In the genomic region with DNA sequence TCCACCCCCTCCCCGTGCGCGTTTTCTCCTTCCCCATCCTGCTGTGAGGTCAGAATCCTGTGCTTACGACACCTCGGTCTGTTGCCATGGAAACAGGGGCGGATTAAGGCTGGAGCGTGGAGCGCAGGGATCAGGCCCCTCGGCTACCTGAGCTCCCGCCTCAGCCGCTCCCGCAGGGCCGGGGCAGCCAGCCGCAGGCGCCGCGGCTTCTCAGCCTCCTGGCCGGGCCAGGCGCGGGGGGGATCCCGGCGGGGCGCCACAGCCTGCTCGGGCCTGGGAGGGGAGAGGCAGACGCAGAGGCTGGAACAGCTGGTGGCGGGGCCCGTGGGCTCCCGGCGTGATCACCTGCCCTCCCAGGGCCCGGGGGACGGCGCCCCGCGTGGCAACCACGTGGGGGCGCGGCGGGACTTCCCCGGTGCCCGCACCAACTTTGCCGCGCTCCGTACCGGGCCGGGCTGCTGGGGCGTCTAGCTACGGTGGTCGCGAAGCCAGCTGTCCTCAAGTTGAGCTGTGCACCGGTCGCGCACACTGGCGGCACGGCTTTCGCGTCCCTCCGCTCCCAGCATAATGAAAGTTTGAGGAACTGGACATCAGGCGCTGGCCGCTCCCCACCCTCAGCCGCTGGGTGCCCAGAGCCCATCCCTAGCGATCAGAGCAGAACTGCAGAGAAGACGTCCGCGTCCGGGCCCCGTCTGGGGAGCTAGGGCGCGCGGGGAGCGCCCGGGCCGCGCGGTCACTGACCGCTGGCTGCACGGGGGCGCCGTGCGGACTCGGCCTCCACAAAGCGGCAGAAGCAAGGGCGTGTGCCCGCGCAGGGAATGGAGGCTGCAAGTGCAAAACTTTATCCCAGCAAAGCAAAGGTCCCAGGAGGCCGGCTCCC, we compare ENCODE assay signal across 8 cellular contexts. TPM values are rescaled to one million over a fixed set of nuclear protein-coding genes. Genes with fewer than 3 reads are reported as not detected.
DNase-seq lines count a peak whose midpoint lies in the region; ATAC-seq, FAIRE-seq and TF ChIP-seq lines count a peak whose summit lies in the region.

No MANE protein-coding gene starts in this region.

- H3K9me1 ChIP-seq in endothelial cell of umbilical vein (replicated peaks; ENCODE audit: control insufficient read depth, extremely low read depth, insufficient read depth, low read length), result no peaks in the 10 kb centered on the region

- H3K27ac ChIP-seq in BLaER1 treated with 17β-estradiol and CSF1 and Interleukin-3, amounts not matched to agents 10 nM and 100 nM, result peak overlapping the region in 9 of 11 experiments; percentile 62 to 83 (median 73); a peak in 18 of 22 replicates
- no peak overlapping the region for H3K27ac ChIP-seq in endothelial cell of umbilical vein (ENCODE audit: insufficient read depth, low read depth, low read length)

- DNase-seq in Jurkat, Clone E6-1 (ENCODE audit: low read depth, low spot score), result no peak
- peak; percentile 43 to 51 for DNase-seq in activated CD4-positive, alpha-beta T cell treated with anti-CD3 and anti-CD28 coated beads for 4 hours
- DNase-seq in endothelial cell of umbilical vein (ENCODE audit: low read depth, low spot score), result no peak
- peak; percentile 44 for DNase-seq in naive B cell
- no peak for DNase-seq in Ammon's horn (ENCODE audit: low spot score)
- DNase-seq in cerebellar nuclear complex (lab: John Stamatoyannopoulos, UW), result no peak

- peak overlapping the region; percentile 99 to 100 (median 100) for H3K4me2 ChIP-seq in BLaER1 treated with 17β-estradiol and CSF1 and Interleukin-3, amounts not matched to agents 10 nM and 100 nM
- H3K4me2 ChIP-seq in endothelial cell of umbilical vein (ENCODE audit: insufficient read depth, low read length), result peak overlapping the region; percentile 21

- no TSS peak for BruUV-seq in endothelial cell of umbilical vein (replicated peaks; lab: Mats Ljungman, UMichigan)

- CTCF ChIA-PET in endothelial cell of umbilical vein (lab: Charles Lee), result interaction anchor here (1.3 to 9.5 kb wide), 2 partner anchors 58 to 114 kb away, joined by 3 to 270 read pairs; no protein-coding TSS in a partner anchor

- ATAC-seq in naive B cell (ENCODE audit: low read depth in 2 of 2) (peak; percentile 60 to 61), HG03342 (IDR thresholded peaks at IDR 0.05; ENCODE audit: unreplicated experiment) (no peak)

- no peak for FAIRE-seq in endothelial cell of umbilical vein (lab: Jason Lieb, UNC)

- H3K27me3 Mint-ChIP-seq in naive B cell, result peaks cover 47 to 71% (median 48%) of the 10 kb centered on the region in 3 donors

- H3K4me1 Mint-ChIP-seq in naive B cell, result peaks cover 14 to 19% (median 16%) of the 10 kb centered on the region in 3 donors

- peaks cover 0 to 36% (median 7%) of the 10 kb centered on the region in 11 experiments; a peak in 11 of 22 replicates for H4K20me1 ChIP-seq in BLaER1 treated with 17β-estradiol and CSF1 and Interleukin-3, amounts not matched to agents 10 nM and 100 nM
- no peaks in the 10 kb centered on the region for H4K20me1 ChIP-seq in endothelial cell of umbilical vein (replicated peaks; ENCODE audit: control insufficient read depth, extremely low read depth, insufficient read depth, low read length)

- intact Hi-C loops in endothelial cell of umbilical vein (cut with micrococcal nuclease), result no loop called here

- dilution Hi-C loops in endothelial cell of umbilical vein (cut with MboI; ENCODE audit: extremely low pct_ligation_motif_present, low sequenced_read_pairs), result no loop called here

- peak overlapping the region in 7 of 8 donors; percentile 67 to 89 (median 75) for H3K4me3 Mint-ChIP-seq in naive B cell

- peaks cover 0 to 5% (median 0%) of the 10 kb centered on the region in 7 donors for H3K9me3 Mint-ChIP-seq in naive B cell

- H3K4me1 ChIP-seq in BLaER1 treated with 17β-estradiol and CSF1 and Interleukin-3, amounts not matched to agents 10 nM and 100 nM, result peaks cover 43 to 91% (median 80%) of the 10 kb centered on the region in 10 experiments
- peaks cover 18% of the 10 kb centered on the region for H3K4me1 ChIP-seq in endothelial cell of umbilical vein (ENCODE audit: control insufficient read depth, extremely low read depth, insufficient read depth, low read length)

- POLR2A ChIA-PET in endothelial cell of umbilical vein (lab: Charles Lee), result interaction anchor here (0.6 kb wide), 1 partner anchor 109 kb away, joined by 4 read pairs; no protein-coding TSS in a partner anchor

- H2AFZ ChIP-seq in endothelial cell of umbilical vein (ENCODE audit: low read depth, low read length), result peak overlapping the region; percentile 11

- H3K27ac Mint-ChIP-seq in naive B cell, result peak overlapping the region in 1 of 6 donors; percentile 57

- peaks cover 21 to 77% (median 45%) of the 10 kb centered on the region in 11 experiments for H3K27me3 ChIP-seq in BLaER1 treated with 17β-estradiol and CSF1 and Interleukin-3, amounts not matched to agents 10 nM and 100 nM
- peaks cover 35 to 43% of the 10 kb centered on the region in 2 experiments for H3K27me3 ChIP-seq in endothelial cell of umbilical vein (ENCODE audit: control insufficient read depth in 2 of 2, insufficient read depth in 2 of 2, low read length in 2 of 2)

- peak overlapping the region; percentile 57 to 87 (median 73) for H3K4me3 ChIP-seq in BLaER1 treated with 17β-estradiol and CSF1 and Interleukin-3, amounts not matched to agents 10 nM and 100 nM
- peak overlapping the region; percentile 50 for H3K4me3 ChIP-seq in Jurkat, Clone E6-1 (ENCODE audit: low read length)
- peak overlapping the region in 1 of 3 experiments; percentile 17 for H3K4me3 ChIP-seq in endothelial cell of umbilical vein (replicated peaks in 1 of 3; ENCODE audit: insufficient read depth in 1 of 3, low read depth in 1 of 3, low read length in 3 of 3)

- no peak for TF ChIP-seq POLR2A in endothelial cell of umbilical vein (IDR thresholded peaks at IDR 0.05; ENCODE audit: low read depth, low read length)

- H3K36me3 ChIP-seq in BLaER1 treated with 17β-estradiol and CSF1 and Interleukin-3, amounts not matched to agents 10 nM and 100 nM, result no peaks in the 10 kb centered on the region
- H3K36me3 ChIP-seq in endothelial cell of umbilical vein (ENCODE audit: control insufficient read depth in 2 of 2, extremely low read depth in 1 of 2, insufficient read depth in 2 of 2, low read length in 2 of 2), result no peaks in the 10 kb centered on the region

- no peaks in the 10 kb centered on the region for H3K36me3 Mint-ChIP-seq in naive B cell

- H3K9ac ChIP-seq in BLaER1 treated with 17β-estradiol and CSF1 and Interleukin-3, amounts not matched to agents 10 nM and 100 nM, result peak overlapping the region; percentile 45 to 85 (median 73); a peak in 21 of 22 replicates
- H3K9ac ChIP-seq in endothelial cell of umbilical vein (replicated peaks; ENCODE audit: extremely low read depth, insufficient read depth, low read length), result no peak overlapping the region

- TF ChIP-seq CTCF in endothelial cell of umbilical vein (IDR thresholded peaks at IDR 0.05; ENCODE audit: extremely low read depth in 1 of 2, insufficient read depth in 1 of 2, low read depth in 1 of 2, low read length in 2 of 2), result no peak

- H3K9me3 ChIP-seq in BLaER1 treated with 17β-estradiol and CSF1 and Interleukin-3, amounts not matched to agents 10 nM and 100 nM (replicated peaks in 1 of 11), result no peaks in the 10 kb centered on the region
- no peaks in the 10 kb centered on the region for H3K9me3 ChIP-seq in endothelial cell of umbilical vein (replicated peaks; ENCODE audit: control insufficient read depth, insufficient read depth, low read length)

- H3K79me2 ChIP-seq in endothelial cell of umbilical vein (ENCODE audit: control insufficient read depth, insufficient read depth, low read length), result no peaks in the 10 kb centered on the region

RNA-seq across cellular contexts. Expression of gene RTN4RL1, which starts 1.2 kb away (rescaled TPM):
- polyA plus RNA-seq in Jurkat, Clone E6-1 (2012; ENCODE audit: insufficient read depth, insufficient read length), result 4.6 TPM
- not detected in 2 replicates for total RNA-seq in endothelial cell of umbilical vein
- polyA plus RNA-seq in endothelial cell of umbilical vein, result 0.03 and 0.04 TPM in 2 replicates
- 0.03 TPM in 2 replicates for polyA plus RNA-seq in endothelial cell of umbilical vein (2011; cell fraction: cytosol; rRNA removed)
- polyA plus RNA-seq in endothelial cell of umbilical vein (2011; cell fraction: nucleus; rRNA removed), result not detected in 2 replicates
- 0.04 and 0.11 TPM in 2 replicates for polyA plus RNA-seq in endothelial cell of umbilical vein (2012)
- polyA minus RNA-seq in endothelial cell of umbilical vein, result 0.08 TPM in 1 of 2 replicates, not detected in the other
- not detected for polyA minus RNA-seq in endothelial cell of umbilical vein (2011; cell fraction: cytosol; rRNA and poly(A)+ RNA removed)
- polyA minus RNA-seq in endothelial cell of umbilical vein (2011; cell fraction: nucleus; rRNA and poly(A)+ RNA removed), result not detected in 2 replicates
- polyA plus RNA-seq in naive B cell (ENCODE audit: low read depth in 6 of 6), result not detected

RNA-seq across cellular contexts. Expression of gene DPH1, which starts 6.0 kb away (rescaled TPM):
- 21.1 TPM for polyA plus RNA-seq in Jurkat, Clone E6-1 (2012; ENCODE audit: insufficient read depth, insufficient read length)
- total RNA-seq in endothelial cell of umbilical vein, result 37.8 and 38.5 TPM in 2 replicates
- 45.6 and 50.4 TPM in 2 replicates for polyA plus RNA-seq in endothelial cell of umbilical vein
- 24.4 and 28.4 TPM in 2 replicates for polyA plus RNA-seq in endothelial cell of umbilical vein (2011; cell fraction: cytosol; rRNA removed)
- 113 and 132 TPM in 2 replicates for polyA plus RNA-seq in endothelial cell of umbilical vein (2011; cell fraction: nucleus; rRNA removed)
- 27.7 and 30.0 TPM in 2 replicates for polyA plus RNA-seq in endothelial cell of umbilical vein (2012)
- 28.8 and 50.5 TPM in 2 replicates for polyA minus RNA-seq in endothelial cell of umbilical vein
- polyA minus RNA-seq in endothelial cell of umbilical vein (2011; cell fraction: cytosol; rRNA and poly(A)+ RNA removed), result 34.0 TPM
- polyA minus RNA-seq in endothelial cell of umbilical vein (2011; cell fraction: nucleus; rRNA and poly(A)+ RNA removed), result 36.8 and 41.4 TPM in 2 replicates
- 10 to 100 TPM; 22.7 to 37.7 (median 29.7) TPM for polyA plus RNA-seq in naive B cell (ENCODE audit: low read depth in 6 of 6)

RNA-seq across cellular contexts. Expression of gene OVCA2, which starts 17.9 kb away (rescaled TPM):
- polyA plus RNA-seq in Jurkat, Clone E6-1 (2012; ENCODE audit: insufficient read depth, insufficient read length), result 20.8 TPM
- 40.9 and 41.3 TPM in 2 replicates for total RNA-seq in endothelial cell of umbilical vein
- polyA plus RNA-seq in endothelial cell of umbilical vein, result 84.2 and 102 TPM in 2 replicates
- polyA plus RNA-seq in endothelial cell of umbilical vein (2011; cell fraction: cytosol; rRNA removed), result 62.0 and 68.4 TPM in 2 replicates
- 27.0 and 34.3 TPM in 2 replicates for polyA plus RNA-seq in endothelial cell of umbilical vein (2011; cell fraction: nucleus; rRNA removed)
- 40.7 and 40.8 TPM in 2 replicates for polyA plus RNA-seq in endothelial cell of umbilical vein (2012)
- 29.7 and 32.0 TPM in 2 replicates for polyA minus RNA-seq in endothelial cell of umbilical vein
- 24.1 TPM for polyA minus RNA-seq in endothelial cell of umbilical vein (2011; cell fraction: cytosol; rRNA and poly(A)+ RNA removed)
- polyA minus RNA-seq in endothelial cell of umbilical vein (2011; cell fraction: nucleus; rRNA and poly(A)+ RNA removed), result 4.8 and 6.6 TPM in 2 replicates
- polyA plus RNA-seq in naive B cell (ENCODE audit: low read depth in 6 of 6), result 10 to 100 TPM; 43.0 to 66.7 (median 58.3) TPM

RNA-seq across cellular contexts. Expression of gene HIC1, which starts 31.0 kb away (rescaled TPM):
- 2.7 TPM for polyA plus RNA-seq in Jurkat, Clone E6-1 (2012; ENCODE audit: insufficient read depth, insufficient read length)
- total RNA-seq in endothelial cell of umbilical vein, result 25.8 and 35.5 TPM in 2 replicates
- polyA plus RNA-seq in endothelial cell of umbilical vein (18.2 and 20.2 TPM in 2 replicates), naive B cell (ENCODE audit: low read depth in 6 of 6) (under 1 TPM in 3 of 6 donors, not detected in 3; 0.08 to 0.35 (median 0.23) TPM)
- 6.5 and 11.3 TPM in 2 replicates for polyA plus RNA-seq in endothelial cell of umbilical vein (2011; cell fraction: cytosol; rRNA removed)
- polyA plus RNA-seq in endothelial cell of umbilical vein (2011; cell fraction: nucleus; rRNA removed), result 46.4 and 50.2 TPM in 2 replicates
- 8.2 and 19.6 TPM in 2 replicates for polyA plus RNA-seq in endothelial cell of umbilical vein (2012)
- 10.7 and 22.4 TPM in 2 replicates for polyA minus RNA-seq in endothelial cell of umbilical vein
- not detected for polyA minus RNA-seq in endothelial cell of umbilical vein (2011; cell fraction: cytosol; rRNA and poly(A)+ RNA removed)
- polyA minus RNA-seq in endothelial cell of umbilical vein (2011; cell fraction: nucleus; rRNA and poly(A)+ RNA removed), result 56.9 and 118 TPM in 2 replicates

Comparison
In these comparisons a context has a peak if more than half of its experiments do, and no peak if none do; other contexts are left out.
1. DNase-seq: peak in activated CD4-positive, alpha-beta T cell treated with anti-CD3 and anti-CD28 coated beads for 4 hours (2 of 2) and naive B cell (single experiment); none in Jurkat, Clone E6-1 (single experiment), endothelial cell of umbilical vein (single experiment), Ammon's horn (single experiment) and cerebellar nuclear complex (0 of 2).